In genomic region chr6:35258858-35259193, GRCh38 we compare ENCODE assay signal across 8 cellular contexts. TPM values are rescaled to one million over a fixed set of nuclear protein-coding genes. Genes with fewer than 3 reads are reported as not detected.
A peak's percentile ranks its signal among the peaks of the same experiment; 100 is the strongest.
DNase-seq lines count a peak whose midpoint lies in the region; ATAC-seq and TF ChIP-seq lines count a peak whose summit lies in the region.

No MANE protein-coding gene starts in this region.

- no peak for TF ChIP-seq POLR2A in vagina (IDR thresholded peaks at IDR 0.05)

- ATAC-seq in HG03354 (IDR thresholded peaks at IDR 0.05; ENCODE audit: poor library complexity, severe bottlenecking, unreplicated experiment), result peak; percentile 23
- peak; percentile 42 to 53 for ATAC-seq in naive thymus-derived CD8-positive, alpha-beta T cell

- peak overlapping the region; percentile 70 for H3K27ac ChIP-seq in ACC112 (ENCODE audit: low read depth, low read length)
- peak overlapping the region; percentile 98 for H3K27ac ChIP-seq in vagina

- no peaks in the 10 kb centered on the region for H3K27me3 Mint-ChIP-seq in T-helper 1 cell treated with Interleukin-12 subunit alpha and Interleukin-12 subunit beta and Interleukin-4 antibody, amounts not matched to agents 30 μg/mL and 1 μg/mL, for 36 hours (ENCODE audit: low read depth)
- peaks cover 1% of the 10 kb centered on the region for H3K27me3 Mint-ChIP-seq in endothelial cell (ENCODE audit: unreplicated experiment)
- no peaks in the 10 kb centered on the region for H3K27me3 Mint-ChIP-seq in naive thymus-derived CD8-positive, alpha-beta T cell

- POLR2A ChIA-PET in naive thymus-derived CD8-positive, alpha-beta T cell (lab: Charles Lee), result interaction anchor here (0.7 to 1.5 kb wide), 7 partner anchors 8 to 833 kb away, joined by 3 to 8 read pairs (median 5); partner anchors contain the start of gene RPS10

- no peaks in the 10 kb centered on the region for H3K36me3 Mint-ChIP-seq in T-helper 1 cell treated with Interleukin-12 subunit alpha and Interleukin-12 subunit beta and Interleukin-4 antibody, amounts not matched to agents 30 μg/mL and 1 μg/mL, for 36 hours (ENCODE audit: low read depth)
- H3K36me3 Mint-ChIP-seq in endothelial cell (ENCODE audit: low read depth, unreplicated experiment), result no peaks in the 10 kb centered on the region
- H3K36me3 Mint-ChIP-seq in naive thymus-derived CD8-positive, alpha-beta T cell, result peaks cover 0 to 3% (median 0%) of the 10 kb centered on the region in 3 donors

- H3K4me1 ChIP-seq in ACC112 (ENCODE audit: control insufficient read depth, insufficient read depth, low read length, unreplicated experiment) (peaks cover 16% of the 10 kb centered on the region), vagina (peaks cover 31% of the 10 kb centered on the region)

- H3K9me3 ChIP-seq in vagina, result no peaks in the 10 kb centered on the region

- DNase-seq in endothelial cell (ENCODE audit: low spot score), result peak; percentile 52
- peak in 5 of 10 donors; percentile 22 to 75 (median 56) for DNase-seq in naive thymus-derived CD8-positive, alpha-beta T cell
- no peak for DNase-seq in vagina (ENCODE audit: extremely low spot score in 2 of 2)
- DNase-seq in GOT3 (lab: John Stamatoyannopoulos, UW), result no peak

- peak overlapping the region; percentile 91 for H3K27ac Mint-ChIP-seq in T-helper 1 cell treated with Interleukin-12 subunit alpha and Interleukin-12 subunit beta and Interleukin-4 antibody, amounts not matched to agents 30 μg/mL and 1 μg/mL, for 36 hours
- peak overlapping the region; percentile 95 for H3K27ac Mint-ChIP-seq in endothelial cell (ENCODE audit: unreplicated experiment)
- H3K27ac Mint-ChIP-seq in naive thymus-derived CD8-positive, alpha-beta T cell, result peak overlapping the region; percentile 87 to 99 (median 99)

- no peaks in the 10 kb centered on the region for H3K36me3 ChIP-seq in ACC112 (ENCODE audit: insufficient read depth, low read length)
- H3K36me3 ChIP-seq in vagina, result no peaks in the 10 kb centered on the region

- H3K9me3 Mint-ChIP-seq in T-helper 1 cell treated with Interleukin-12 subunit alpha and Interleukin-12 subunit beta and Interleukin-4 antibody, amounts not matched to agents 30 μg/mL and 1 μg/mL, for 36 hours, result no peaks in the 10 kb centered on the region
- H3K9me3 Mint-ChIP-seq in endothelial cell (ENCODE audit: unreplicated experiment), result no peaks in the 10 kb centered on the region
- no peaks in the 10 kb centered on the region for H3K9me3 Mint-ChIP-seq in naive thymus-derived CD8-positive, alpha-beta T cell

- peaks cover 28% of the 10 kb centered on the region for H3K4me1 Mint-ChIP-seq in T-helper 1 cell treated with Interleukin-12 subunit alpha and Interleukin-12 subunit beta and Interleukin-4 antibody, amounts not matched to agents 30 μg/mL and 1 μg/mL, for 36 hours (ENCODE audit: low read depth)
- H3K4me1 Mint-ChIP-seq in endothelial cell (ENCODE audit: unreplicated experiment), result peaks cover 15% of the 10 kb centered on the region
- H3K4me1 Mint-ChIP-seq in naive thymus-derived CD8-positive, alpha-beta T cell, result peaks cover 25 to 52% (median 50%) of the 10 kb centered on the region in 4 donors

- intact Hi-C loops in vagina (cut with DNase I), result no loop called here

- 0 out of 3 replicates have a peak, but pooled peaks have one; percentile 14 for TF ChIP-seq CTCF in GM12872 (IDR thresholded peaks at IDR 0.05; ENCODE audit: insufficient read depth, low read depth, low read length)
- no peak for TF ChIP-seq CTCF in endothelial cell (IDR thresholded peaks at IDR 0.05; ENCODE audit: unreplicated experiment)
- TF ChIP-seq CTCF in vagina (IDR thresholded peaks at IDR 0.05), result no peak

- H3K27me3 ChIP-seq in ACC112 (ENCODE audit: insufficient read depth, low read length) (no peaks in the 10 kb centered on the region), vagina (no peaks in the 10 kb centered on the region)

- H3K4me3 ChIP-seq in ACC112 (ENCODE audit: low read depth, low read length), result peak overlapping the region; percentile 86
- peak overlapping the region; percentile 85 to 88 for H3K4me3 ChIP-seq in vagina

- peaks cover 37% of the 10 kb centered on the region for H3K79me2 ChIP-seq in ACC112 (ENCODE audit: control insufficient read depth, insufficient read depth, low read length, unreplicated experiment)

- peak overlapping the region; percentile 73 for H2AFZ ChIP-seq in ACC112 (ENCODE audit: low read length, unreplicated experiment)

- H3K4me3 Mint-ChIP-seq in T-helper 1 cell treated with Interleukin-12 subunit alpha and Interleukin-12 subunit beta and Interleukin-4 antibody, amounts not matched to agents 30 μg/mL and 1 μg/mL, for 36 hours, result peak overlapping the region; percentile 95
- H3K4me3 Mint-ChIP-seq in endothelial cell (ENCODE audit: unreplicated experiment), result peak overlapping the region; percentile 97
- H3K4me3 Mint-ChIP-seq in naive thymus-derived CD8-positive, alpha-beta T cell, result peak overlapping the region; percentile 93 to 99 (median 96)

RNA-seq across cellular contexts. Expression of gene ZNF76, which starts 0.7 kb away (rescaled TPM):
- 26.4 TPM for total RNA-seq in endothelial cell (ENCODE audit: unreplicated experiment)
- 10 to 100 TPM; 94.7 to 96.8 TPM for total RNA-seq in naive thymus-derived CD8-positive, alpha-beta T cell
- 10 to 100 TPM; 22.1 to 35.9 (median 30.7) TPM for polyA plus RNA-seq in naive thymus-derived CD8-positive, alpha-beta T cell
- total RNA-seq in vagina, result 39.0 TPM

RNA-seq across cellular contexts. Expression of gene DEF6, which starts 38.8 kb away (rescaled TPM):
- total RNA-seq in endothelial cell (ENCODE audit: unreplicated experiment) (24.0 TPM), vagina (23.1 TPM)
- 100 to 1,000 TPM; 263 to 268 TPM for total RNA-seq in naive thymus-derived CD8-positive, alpha-beta T cell
- 100 to 1,000 TPM in 2 of 3 donors, 10 to 100 TPM in 1; 93.7 to 196 (median 136) TPM for polyA plus RNA-seq in naive thymus-derived CD8-positive, alpha-beta T cell

RNA-seq across cellular contexts. Expression of gene SCUBE3, which starts 45.1 kb away (rescaled TPM):
- total RNA-seq in endothelial cell (ENCODE audit: unreplicated experiment), result 1.2 TPM
- under 1 TPM in 1 of 2 experiments, not detected in 1; 0.05 TPM for total RNA-seq in naive thymus-derived CD8-positive, alpha-beta T cell
- under 1 TPM; 0.03 to 0.06 (median 0.05) TPM for polyA plus RNA-seq in naive thymus-derived CD8-positive, alpha-beta T cell
- total RNA-seq in vagina, result 0.49 TPM

Comparison
In these comparisons a context has a peak if more than half of its experiments do, and no peak if none do; other contexts are left out.
1. RNA of gene DEF6, which starts 38.8 kb away (total RNA-seq): 263 to 268 TPM in naive thymus-derived CD8-positive, alpha-beta T cell; 24.0 TPM in endothelial cell (single experiment) and 23.1 TPM in vagina (single experiment); every median in the first group is over 10 times any median in the second.
2. Peak in every context shown above with its lines, with median percentiles within 50 percentile points of each other: H3K27ac Mint-ChIP-seq and H3K4me3 Mint-ChIP-seq.